Comparison of ENCODE assay signal across 8 cellular contexts in genomic region chr12:92146865-92147264, GRCh38. TPM values are rescaled to one million over a fixed set of nuclear protein-coding genes. Genes with fewer than 3 reads are reported as not detected.
DNase-seq lines count a peak whose midpoint lies in the region; ATAC-seq and TF ChIP-seq lines count a peak whose summit lies in the region.

No MANE protein-coding gene starts in this region.

- ATAC-seq in DND-41 (ENCODE audit: insufficient read depth, low read depth): no peak
- no peak for ATAC-seq in GM19328 (IDR thresholded peaks at IDR 0.05; ENCODE audit: unreplicated experiment)

- peaks cover 34% of the 10 kb centered on the region for H3K36me3 ChIP-seq in DND-41 (ENCODE audit: insufficient read depth, low read length)
- no peaks in the 10 kb centered on the region for H3K36me3 ChIP-seq in parathyroid adenoma (ENCODE audit: control insufficient read depth, insufficient read depth, low read length)

- H3K4me3 Mint-ChIP-seq in endothelial cell (ENCODE audit: unreplicated experiment): peak overlapping the region; percentile 99

- TF ChIP-seq CTCF in DND-41 (IDR thresholded peaks at IDR 0.05; ENCODE audit: borderline replicate concordance, extremely low read depth, low read length, poor library complexity, severe bottlenecking) (no peak), endothelial cell (IDR thresholded peaks at IDR 0.05; ENCODE audit: unreplicated experiment) (no peak), parathyroid adenoma (IDR thresholded peaks at IDR 0.05) (no peak)

- H3K4me2 ChIP-seq in DND-41 (ENCODE audit: insufficient read depth, low read length) (peak overlapping the region; percentile 82), parathyroid adenoma (ENCODE audit: low read length) (no peak overlapping the region)

- H3K9ac ChIP-seq in DND-41 (ENCODE audit: low read depth, low read length) (peak overlapping the region; percentile 98), parathyroid adenoma (no peak overlapping the region)

- H3K27ac Mint-ChIP-seq in endothelial cell (ENCODE audit: unreplicated experiment): peak overlapping the region; percentile 16

- H3K27me3 ChIP-seq in DND-41 (ENCODE audit: insufficient read depth, low read length, poor library complexity) (no peaks in the 10 kb centered on the region), parathyroid adenoma (ENCODE audit: control insufficient read depth, insufficient read depth, low read length) (no peaks in the 10 kb centered on the region)

- H3K4me1 Mint-ChIP-seq in endothelial cell (ENCODE audit: unreplicated experiment): peaks cover 31% of the 10 kb centered on the region

- H3K79me2 ChIP-seq in DND-41 (ENCODE audit: insufficient read depth, low read length) (peaks cover 54% of the 10 kb centered on the region), parathyroid adenoma (peaks cover 12% of the 10 kb centered on the region)

- H3K9me3 ChIP-seq in DND-41 (ENCODE audit: insufficient read depth, low read length, severe bottlenecking) (no peaks in the 10 kb centered on the region), parathyroid adenoma (ENCODE audit: control insufficient read depth, low read length) (no peaks in the 10 kb centered on the region)

- peaks cover 16% of the 10 kb centered on the region for H3K27me3 Mint-ChIP-seq in endothelial cell (ENCODE audit: unreplicated experiment)

- H3K4me1 ChIP-seq in DND-41 (ENCODE audit: insufficient read depth, low read length): peaks cover 38% of the 10 kb centered on the region
- H3K4me1 ChIP-seq in parathyroid adenoma: peaks cover 9% of the 10 kb centered on the region

- H4K20me1 ChIP-seq in DND-41 (ENCODE audit: insufficient read depth, low read length): peaks cover 37% of the 10 kb centered on the region

- peak overlapping the region; percentile 100 for H3K27ac ChIP-seq in DND-41 (ENCODE audit: low read length)
- H3K27ac ChIP-seq in parathyroid adenoma: no peak overlapping the region

- H3K36me3 Mint-ChIP-seq in endothelial cell (ENCODE audit: low read depth, unreplicated experiment): peaks cover 28% of the 10 kb centered on the region

- peak; percentile 39 for DNase-seq in DND-41
- DNase-seq in NCI-H82 (lab: John Stamatoyannopoulos, UW): peak; percentile 80
- no peak for DNase-seq in endothelial cell (ENCODE audit: low spot score)
- no peak for DNase-seq in stimulated activated CD4-positive, alpha-beta T cell treated with anti-CD3 and anti-CD28 coated beads, Interleukin-2, amount 100 ng/mL, for 48 hours
- no peak for DNase-seq in amygdala (lab: John Stamatoyannopoulos, UW)
- no peak for DNase-seq in C1 segment of cervical spinal cord (lab: John Stamatoyannopoulos, UW)

- no peaks in the 10 kb centered on the region for H3K9me3 Mint-ChIP-seq in endothelial cell (ENCODE audit: unreplicated experiment)

- H2AFZ ChIP-seq in DND-41 (ENCODE audit: low read depth, low read length): peak overlapping the region; percentile 88
- peak overlapping the region; percentile 94 for H2AFZ ChIP-seq in parathyroid adenoma

- H3K4me3 ChIP-seq in DND-41 (ENCODE audit: low read depth in 1 of 2, low read length in 2 of 2): peak overlapping the region; percentile 88 to 98
- H3K4me3 ChIP-seq in parathyroid adenoma (ENCODE audit: low read depth, low read length): no peak overlapping the region

RNA-seq across cellular contexts. Expression of gene BTG1, which starts 1.2 kb away (rescaled TPM):
- total RNA-seq in endothelial cell (ENCODE audit: unreplicated experiment): 79.8 TPM

Comparison
In these comparisons a context has a peak if more than half of its experiments do, and no peak if none do; other contexts are left out.
1. DNase-seq: peak in DND-41 (single experiment) and NCI-H82 (single experiment); none in endothelial cell (single experiment), stimulated activated CD4-positive, alpha-beta T cell treated with anti-CD3 and anti-CD28 coated beads, Interleukin-2, amount 100 ng/mL, for 48 hours (0 of 2), amygdala (0 of 56) and C1 segment of cervical spinal cord (0 of 14).